Comparison of ENCODE assay signal across 11 cellular contexts in genomic region chr1:46487818-46488218, GRCh38. TPM values are rescaled to one million over a fixed set of nuclear protein-coding genes. Genes with fewer than 3 reads are reported as not detected.
DNase-seq lines count a peak whose midpoint lies in the region; ATAC-seq and TF ChIP-seq lines count a peak whose summit lies in the region.
"Had no signal": no experiment of that assay in that cellular context is flagged by ENCODE, and none has a peak within 500 bp of the region (broad histone marks: within the 10 kb centered on the region; RNA-seq: fewer than 3 reads in every experiment).

No MANE protein-coding gene starts in this region.

- CTCF ChIA-PET in A673 (lab: Charles Lee): interaction anchor here (0.5 to 1.7 kb wide), 8 partner anchors 9 to 1579 kb away, joined by 3 to 8 read pairs (median 4); no protein-coding TSS in a partner anchor

- POLR2A ChIA-PET in A673 (lab: Charles Lee; ENCODE audit: low non-redundant PET): interaction anchor here (0.7 kb wide), 1 partner anchor 34 kb away, joined by 7 read pairs; no protein-coding TSS in a partner anchor

- H3K9me3 ChIP-seq in A673 (ENCODE audit: low read depth, low read length, poor library complexity, severe bottlenecking) (no peaks in the 10 kb centered on the region), ascending aorta (no peaks in the 10 kb centered on the region), upper lobe of left lung (no peaks in the 10 kb centered on the region)
- H3K9me3 ChIP-seq: colonic mucosa, HAP-1 had no signal

- TF ChIP-seq EP300 in upper lobe of left lung (IDR thresholded peaks at IDR 0.05): no peak

- BruUV-seq in A673 (replicated peaks; lab: Mats Ljungman, UMichigan): no TSS peak

- 38 to 40% methylated on average over 7 of the region's 7 CpGs for WGBS in upper lobe of left lung, 2 donors

- no peaks in the 10 kb centered on the region for H3K36me3 ChIP-seq in A673 (ENCODE audit: insufficient read depth, low read length, poor library complexity, severe bottlenecking)
- H3K36me3 ChIP-seq in ascending aorta: no peaks in the 10 kb centered on the region
- no peaks in the 10 kb centered on the region for H3K36me3 ChIP-seq in upper lobe of left lung
- H3K36me3 ChIP-seq: colonic mucosa, HAP-1 had no signal

- TF ChIP-seq POLR2A in upper lobe of left lung (IDR thresholded peaks at IDR 0.05): no peak

- H3K4me3 ChIP-seq in A673 (ENCODE audit: low read depth, low read length, poor library complexity, severe bottlenecking) (no peak overlapping the region), epithelial cell of esophagus (ENCODE audit: low read length) (no peak overlapping the region), ascending aorta (no peak overlapping the region), upper lobe of left lung (no peak overlapping the region)
- H3K4me3 ChIP-seq: colonic mucosa, HAP-1 had no signal

- H3K27me3 ChIP-seq in A673 (replicated peaks; ENCODE audit: insufficient read depth, low read depth, low read length, poor library complexity) (peaks cover 57% of the 10 kb centered on the region), ascending aorta (peaks cover 29% of the 10 kb centered on the region), upper lobe of left lung (peaks cover 0 to 62% (median 38%) of the 10 kb centered on the region in 4 donors)

- peak; percentile 64 for DNase-seq in A673 (ENCODE audit: low spot score)
- DNase-seq in NCI-H82 (lab: John Stamatoyannopoulos, UW): peak; percentile 90
- DNase-seq in epithelial cell of esophagus (ENCODE audit: low read depth): peak; percentile 11
- no peak for DNase-seq in ascending aorta (ENCODE audit: low spot score in 2 of 2)
- no peak for DNase-seq in upper lobe of left lung
- DNase-seq: colonic mucosa, NCI-H1417 had no signal

- H3K27ac ChIP-seq in A673 (ENCODE audit: low read depth, low read length, poor library complexity, severe bottlenecking): no peak overlapping the region
- H3K27ac ChIP-seq in ascending aorta: no peak overlapping the region
- H3K27ac ChIP-seq in upper lobe of left lung: no peak overlapping the region
- H3K27ac ChIP-seq: colonic mucosa had no signal

- intact Hi-C loops in A673 (cut with micrococcal nuclease; ENCODE audit: unreplicated experiment) (loop anchor here (2.0 kb wide), 1 partner anchor 41 kb away; no protein-coding TSS in a partner anchor), ascending aorta (cut with DNase I) (no loop called here)

- TF ChIP-seq CTCF in A673 (conservative IDR thresholded peaks at IDR 0.05; ENCODE audit: low read depth, low read length) (peak; percentile 67), GM12873 (IDR thresholded peaks at IDR 0.05; ENCODE audit: insufficient read depth, low read depth, low read length, missing control alignments) (peak; percentile 33), epithelial cell of esophagus (IDR thresholded peaks at IDR 0.05; ENCODE audit: insufficient read depth, low read depth, low read length, missing control alignments) (no peak), ascending aorta (IDR thresholded peaks at IDR 0.05) (no peak), upper lobe of left lung (IDR thresholded peaks at IDR 0.05) (no peak)

- ATAC-seq in upper lobe of left lung (ENCODE audit: low FRiP score in 2 of 2) (no peak), HG02678 (IDR thresholded peaks at IDR 0.05; ENCODE audit: unreplicated experiment) (no peak), HG03159 (IDR thresholded peaks at IDR 0.05; ENCODE audit: unreplicated experiment) (no peak)

- H3K4me1 ChIP-seq in A673 (ENCODE audit: insufficient read depth, low read length, poor library complexity, severe bottlenecking) (peaks cover 13% of the 10 kb centered on the region), ascending aorta (peaks cover 9 to 13% of the 10 kb centered on the region in 2 donors), upper lobe of left lung (peaks cover 18 to 34% (median 23%) of the 10 kb centered on the region in 4 donors)
- H3K4me1 ChIP-seq: HAP-1 had no signal

RNA-seq across cellular contexts. Expression of gene DMBX1, which starts 1.8 kb away (rescaled TPM):
- total RNA-seq in A673 (2021) (0.69 and 1.4 TPM in 2 replicates), ascending aorta (not detected), upper lobe of left lung (not detected)
- total RNA-seq: colonic mucosa had no signal

Comparison
In these comparisons a context has a peak if more than half of its experiments do, and no peak if none do; other contexts are left out.
1. DNase-seq: peak in A673 (single experiment), NCI-H82 (single experiment) and epithelial cell of esophagus (single experiment); none in ascending aorta (0 of 2) and upper lobe of left lung (0 of 2).
2. CTCF ChIP-seq: peak in A673 (single experiment) and GM12873 (single experiment); none in epithelial cell of esophagus (single experiment), ascending aorta (0 of 3) and upper lobe of left lung (0 of 6).